ENCODE assay signal across 21 cellular contexts in the genomic region with DNA sequence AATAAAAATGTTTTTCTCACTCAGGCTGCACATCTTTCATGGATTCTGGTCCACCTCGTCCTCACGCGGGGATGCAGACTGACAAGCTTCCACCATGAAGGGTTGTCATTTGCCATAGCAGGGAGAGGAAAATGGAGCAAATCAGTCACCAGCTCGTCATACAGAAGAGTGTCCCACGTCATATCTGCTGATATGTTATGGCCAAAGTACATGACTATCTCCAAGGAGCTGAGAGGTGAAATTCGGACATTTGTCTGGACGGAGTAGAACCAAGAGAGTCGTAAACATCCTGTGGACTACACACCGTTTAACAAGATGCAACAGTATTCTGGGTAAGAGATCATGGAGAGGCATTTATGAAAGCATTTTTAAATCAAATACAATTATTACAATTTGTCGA.
DNase-seq lines count a peak whose midpoint lies in the region; ATAC-seq, FAIRE-seq and TF ChIP-seq lines count a peak whose summit lies in the region.
"Had no signal": no experiment of that assay in that cellular context is flagged by ENCODE, and none has a peak within 500 bp of the region (broad histone marks: within the 10 kb centered on the region; RNA-seq: fewer than 3 reads in every experiment).

No MANE protein-coding gene starts in this region.

- DNase-seq in HepG2 (ENCODE audit: low spot score) (no peak), right lobe of liver (no peak), IMR-90 (no peak), osteoblast (ENCODE audit: insufficient read length, low spot score, missing footprints) (peak; percentile 43), SKM-1 (lab: John Stamatoyannopoulos, UW; ENCODE audit: unreplicated experiment) (no peak), right cardiac atrium (no peak)
- DNase-seq: ACHN; BE2C; C1 segment of cervical spinal cord; Caco-2; Calu3; CD4-positive, CD25-positive, alpha-beta regulatory T cell; CD8-positive, alpha-beta T cell; DMS79 treated with DMSO at 0.1 percent for 48 hours; GF-D8 had no signal

- H3K23ac ChIP-seq in IMR-90 (ENCODE audit: low read depth, low read length): no peak overlapping the region

- no peak overlapping the region for H3K4me2 ChIP-seq in HepG2 (ENCODE audit: low read depth, low read length)
- no peak overlapping the region for H3K4me2 ChIP-seq in IMR-90 (ENCODE audit: low read depth, low read length)
- H3K4me2 ChIP-seq in osteoblast (ENCODE audit: insufficient read depth, low read length): no peak overlapping the region
- H3K4me2 ChIP-seq: BLaER1 had no signal

- peak overlapping the region; percentile 29 for H2AK9ac ChIP-seq in IMR-90 (replicated peaks; ENCODE audit: low read depth, low read length, poor library complexity)

- POLR2A ChIA-PET in HepG2 (lab: Yijun Ruan, JAX) (no interaction called here), IMR-90 (lab: Charles Lee; ENCODE audit: unreplicated experiment) (no interaction called here)

- H4K8ac ChIP-seq in IMR-90 (ENCODE audit: low read depth in 2 of 2, low read length in 2 of 2): peak overlapping the region in 1 of 2 experiments; percentile 42; a peak in 3 of 4 replicates

- CTCF ChIA-PET in HepG2 (lab: Yijun Ruan, JAX; ENCODE audit: low intra/inter-chr PET ratio, low total read pairs) (no interaction called here), IMR-90 (lab: Yijun Ruan, JAX) (no interaction called here)

- in situ Hi-C loops in HepG2 (cut with HindIII; ENCODE audit: extremely low pct_ligation_motif_present, low pct_unique_long_range_greater_than_20kb) (no loop called here), IMR-90 (cut with MboI; ENCODE audit: low sequenced_read_pairs) (no loop called here)

- ATAC-seq in HepG2: no peak
- no peak for ATAC-seq in right lobe of liver
- ATAC-seq in IMR-90 (ENCODE audit: low read depth): no peak
- ATAC-seq in right cardiac atrium: no peak
- ATAC-seq: CD8-positive, alpha-beta T cell had no signal

- H2BK15ac ChIP-seq in IMR-90 (ENCODE audit: low read depth, low read length): peak overlapping the region; percentile 92; the same call in 2 of the 3 replicates

- 32% methylated on average over 8 of the region's 10 CpGs for WGBS in HepG2 (ENCODE audit: low lambda C conversion rate)
- WGBS in right lobe of liver (ENCODE audit: insufficient coverage, low coverage, low lambda C conversion rate, missing lambda C conversion rate): 67% methylated on average over 9 of the region's 10 CpGs
- WGBS in IMR-90 (ENCODE audit: extremely low coverage in 2 of 2, insufficient read length in 1 of 2), 2 experiments: 66% methylated on average over 2 of the region's 10 CpGs; no CpG with 5 or more reads in 1 of the 2 experiments
- WGBS in right cardiac atrium: 78% methylated on average over 10 of the region's 10 CpGs

- H3K9ac ChIP-seq in HepG2 (ENCODE audit: insufficient read depth, low read depth, low read length) (no peak overlapping the region), IMR-90 (ENCODE audit: low read depth, low read length) (no peak overlapping the region)
- H3K9ac ChIP-seq: BLaER1 had no signal

- intact Hi-C loops in HepG2 (cut with micrococcal nuclease; ENCODE audit: unreplicated experiment): no loop called here
- intact Hi-C loops in right lobe of liver (cut with DNase I): no loop called here
- intact Hi-C loops in IMR-90 (cut with micrococcal nuclease): no loop called here
- intact Hi-C loops in right cardiac atrium (cut with DNase I): no loop called here

- no peak overlapping the region for H3K18ac ChIP-seq in IMR-90 (ENCODE audit: low read depth, low read length)

- no peak for TF ChIP-seq EP300 in HepG2 (IDR thresholded peaks at IDR 0.05; ENCODE audit: low read depth in 2 of 2, low read length in 2 of 2)
- no peak for TF ChIP-seq EP300 in HepG2 (CRISPR knock-in tag; IDR thresholded peaks at IDR 0.05; ENCODE audit: borderline replicate concordance)

- H3K27ac ChIP-seq in HepG2 (ENCODE audit: extremely low read length, insufficient read depth, low read length): no peak overlapping the region
- H3K27ac ChIP-seq in right lobe of liver: no peak overlapping the region
- H3K27ac ChIP-seq in IMR-90 (ENCODE audit: insufficient read depth, low read length): no peak overlapping the region
- H3K27ac ChIP-seq in osteoblast (ENCODE audit: low read depth, low read length): no peak overlapping the region
- no peak overlapping the region for H3K27ac ChIP-seq in right cardiac atrium (ENCODE audit: low read length)
- H3K27ac ChIP-seq: 22Rv1, BLaER1 had no signal

- no peak overlapping the region for H4K5ac ChIP-seq in IMR-90 (ENCODE audit: low read depth, low read length)

- no peaks in the 10 kb centered on the region for H3K9me3 ChIP-seq in HepG2 (ENCODE audit: low read length)
- H3K9me3 ChIP-seq in right lobe of liver: no peaks in the 10 kb centered on the region
- no peaks in the 10 kb centered on the region for H3K9me3 ChIP-seq in IMR-90 (ENCODE audit: control insufficient read depth, insufficient read depth, low read length)
- H3K9me3 ChIP-seq in osteoblast (ENCODE audit: low read depth, low read length): no peaks in the 10 kb centered on the region
- no peaks in the 10 kb centered on the region for H3K9me3 ChIP-seq in right cardiac atrium (ENCODE audit: control insufficient read depth, low read length)
- H3K9me3 ChIP-seq: BE2C, BLaER1, Caco-2 had no signal

- H3K36me3 ChIP-seq in HepG2 (replicated peaks in 1 of 2; ENCODE audit: control insufficient read depth in 1 of 2, insufficient read depth in 2 of 2, low read length in 2 of 2): no peaks in the 10 kb centered on the region
- no peaks in the 10 kb centered on the region for H3K36me3 ChIP-seq in right lobe of liver
- H3K36me3 ChIP-seq in IMR-90 (ENCODE audit: control insufficient read depth, insufficient read depth, low read length): no peaks in the 10 kb centered on the region
- no peaks in the 10 kb centered on the region for H3K36me3 ChIP-seq in osteoblast (ENCODE audit: insufficient read depth, low read length)
- H3K36me3 ChIP-seq: BE2C, BLaER1 had no signal

- TF ChIP-seq CTCF in HepG2 (CRISPR knock-in tag; IDR thresholded peaks at IDR 0.05): no peak
- TF ChIP-seq CTCF in right lobe of liver (IDR thresholded peaks at IDR 0.05): no peak
- TF ChIP-seq CTCF in IMR-90 (conservative IDR thresholded peaks at IDR 0.05; ENCODE audit: low read depth, low read length): no peak
- TF ChIP-seq CTCF in osteoblast (IDR thresholded peaks at IDR 0.05; ENCODE audit: extremely low read depth, low read depth, low read length): no peak

- H3K4ac ChIP-seq in IMR-90 (ENCODE audit: low read depth, low read length): peak overlapping the region; percentile 42

- H3K9me1 ChIP-seq in IMR-90 (ENCODE audit: insufficient read depth, low read length): peaks cover 3% of the 10 kb centered on the region; the same call in 1 of the 2 replicates

- no peak overlapping the region for H2AFZ ChIP-seq in HepG2 (ENCODE audit: low read length)
- H2AFZ ChIP-seq in IMR-90 (replicated peaks; ENCODE audit: low read length, poor library complexity): peak overlapping the region; percentile 3
- no peak overlapping the region for H2AFZ ChIP-seq in osteoblast (ENCODE audit: low read length)

- peak overlapping the region; percentile 73; the same call in 1 of the 2 replicates for H2BK120ac ChIP-seq in IMR-90 (ENCODE audit: low read depth, low read length)

- H4K20me1 ChIP-seq in HepG2 (ENCODE audit: insufficient read depth, low read length) (no peaks in the 10 kb centered on the region), IMR-90 (ENCODE audit: insufficient read depth, low read length) (no peaks in the 10 kb centered on the region), osteoblast (ENCODE audit: insufficient read depth, low read length) (no peaks in the 10 kb centered on the region)
- H4K20me1 ChIP-seq: BLaER1 had no signal

- H4K91ac ChIP-seq in IMR-90 (ENCODE audit: insufficient read depth, low read depth, low read length): peak overlapping the region; percentile 72

- peak overlapping the region; percentile 93 for H2BK20ac ChIP-seq in IMR-90 (ENCODE audit: low read depth, low read length)

- H3K27me3 ChIP-seq in HepG2 (ENCODE audit: control insufficient read depth in 1 of 2, insufficient read depth in 2 of 2, low read length in 2 of 2): no peaks in the 10 kb centered on the region; a peak in 1 of 5 replicates
- no peaks in the 10 kb centered on the region for H3K27me3 ChIP-seq in right lobe of liver
- H3K27me3 ChIP-seq in IMR-90 (ENCODE audit: control insufficient read depth, insufficient read depth, low read length): no peaks in the 10 kb centered on the region
- H3K27me3 ChIP-seq in osteoblast (ENCODE audit: insufficient read depth, low read length): no peaks in the 10 kb centered on the region
- no peaks in the 10 kb centered on the region for H3K27me3 ChIP-seq in right cardiac atrium (ENCODE audit: control insufficient read depth, insufficient read depth)
- H3K27me3 ChIP-seq: BE2C, BLaER1 had no signal

- H3K14ac ChIP-seq in IMR-90 (replicated peaks; ENCODE audit: low read depth, low read length): no peak overlapping the region

- H3K4me1 ChIP-seq in HepG2 (ENCODE audit: insufficient read depth, low read length) (no peaks in the 10 kb centered on the region), right lobe of liver (no peaks in the 10 kb centered on the region), IMR-90 (ENCODE audit: control insufficient read depth, insufficient read depth, low read length) (peaks cover 6% of the 10 kb centered on the region), osteoblast (ENCODE audit: insufficient read depth, low read length) (no peaks in the 10 kb centered on the region), right cardiac atrium (ENCODE audit: control insufficient read depth, insufficient read depth, low read length) (no peaks in the 10 kb centered on the region)
- H3K4me1 ChIP-seq: BE2C, BLaER1, Caco-2 had no signal

- peak overlapping the region; percentile 94 for H2AK5ac ChIP-seq in IMR-90 (ENCODE audit: low read depth, low read length)

- H2BK5ac ChIP-seq in IMR-90 (ENCODE audit: low read depth, low read length, poor library complexity, severe bottlenecking): no peak overlapping the region

- H3K79me2 ChIP-seq in HepG2 (ENCODE audit: insufficient read depth, low read length) (no peaks in the 10 kb centered on the region), osteoblast (ENCODE audit: insufficient read depth, low read length) (no peaks in the 10 kb centered on the region)

- no peaks in the 10 kb centered on the region for H3K79me1 ChIP-seq in IMR-90 (ENCODE audit: low read depth in 1 of 2, low read length in 2 of 2)

- TF ChIP-seq POLR2A in HepG2 (IDR thresholded peaks at IDR 0.05; ENCODE audit: insufficient read depth in 1 of 2, low read depth in 2 of 2, low read length in 2 of 2): no peak
- no peak for TF ChIP-seq POLR2A in right lobe of liver (IDR thresholded peaks at IDR 0.05)
- TF ChIP-seq POLR2A in IMR-90 (IDR thresholded peaks at IDR 0.05; ENCODE audit: low read depth, low read length): no peak

- no peak for FAIRE-seq in HepG2 (lab: Jason Lieb, UNC)
- FAIRE-seq: D721Med, G401.6, GM12891, GM19239 had no signal

- no peak overlapping the region for H3K4me3 ChIP-seq in HepG2 (replicated peaks in 1 of 3; ENCODE audit: insufficient read depth in 1 of 3, low read depth in 2 of 3, low read length in 3 of 3)
- no peak overlapping the region for H3K4me3 ChIP-seq in right lobe of liver
- no peak overlapping the region for H3K4me3 ChIP-seq in IMR-90 (ENCODE audit: insufficient read depth, low read depth, low read length)
- no peak overlapping the region for H3K4me3 ChIP-seq in osteoblast (ENCODE audit: insufficient read depth, low read length)
- H3K4me3 ChIP-seq in right cardiac atrium (ENCODE audit: low read length): no peak overlapping the region
- H3K4me3 ChIP-seq: BLaER1 had no signal

- no peak overlapping the region for H3K56ac ChIP-seq in IMR-90 (ENCODE audit: extremely low read depth, insufficient read depth, low read length)

- no TSS peak for BruUV-seq in HepG2 (replicated peaks; lab: Mats Ljungman, UMichigan)
- BruUV-seq in IMR-90 (replicated peaks; lab: Mats Ljungman, UMichigan): no TSS peak

- dilution Hi-C loops in IMR-90 (cut with HindIII; ENCODE audit: low sequenced_read_pairs, unreplicated experiment): no loop called here

- TF ChIP-seq RAD21 in HepG2 (CRISPR knock-in tag; IDR thresholded peaks at IDR 0.05) (no peak), IMR-90 (IDR thresholded peaks at IDR 0.05; ENCODE audit: low read length) (no peak)
